Comparison of ENCODE assay signal across 30 cellular contexts in the genomic region with DNA sequence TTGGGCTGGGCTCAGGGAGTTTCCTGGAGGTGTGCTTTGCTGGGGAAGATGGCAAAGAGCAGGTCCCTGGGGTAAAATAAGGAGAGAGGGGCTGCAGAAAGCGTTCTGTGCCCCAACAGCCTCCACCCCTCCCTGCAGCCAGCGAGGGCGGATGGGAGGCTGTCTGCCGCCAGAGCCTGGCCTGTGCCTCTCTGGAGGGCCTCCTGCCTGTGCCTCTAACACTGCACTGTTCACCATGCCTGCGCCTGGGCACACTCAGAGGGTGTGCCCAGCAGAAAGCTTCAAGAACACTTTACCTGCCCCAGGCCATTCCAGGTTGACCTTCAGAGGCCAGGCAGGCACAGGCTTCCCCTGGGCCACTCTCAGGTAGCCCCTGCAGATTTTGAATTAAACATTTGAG.
"Had no signal": no experiment of that assay in that cellular context is flagged by ENCODE, and none has a peak within 500 bp of the region (broad histone marks: within the 10 kb centered on the region; RNA-seq: fewer than 3 reads in every experiment).

No MANE protein-coding gene starts in this region.

- ATAC-seq: activated CD4-positive, alpha-beta T cell treated with anti-CD3 and anti-CD28 coated beads for 36 hours; activated CD8-positive, alpha-beta T cell treated with anti-CD3 and anti-CD28 coated beads, Interleukin-2, amount 10 ng/mL, durations not matched to agents 7 days and 5 days; body of pancreas; Panc1; SK-N-SH treated with all-trans-retinoic acid at 6 μM for 48 hours had no signal

- H3K9ac ChIP-seq: KMS-11 had no signal

- H3K27ac Mint-ChIP-seq: activated CD4-positive, alpha-beta T cell treated with anti-CD3 and anti-CD28 coated beads for 36 hours; activated CD4-positive, alpha-beta T cell treated with anti-CD3 and anti-CD28 coated beads, Interleukin-2, amount 10 ng/mL, durations not matched to agents 7 days and 5 days; activated naive CD4-positive, alpha-beta T cell treated with anti-CD3 and anti-CD28 coated beads, Interleukin-2, amount 50 U/mL, for 24 hours; activated T-cell treated with anti-CD3 and anti-CD28 coated beads, Interleukin-2, amount 50 U/mL, for 24 hours; activated T-helper 2 cell treated with anti-CD3 and anti-CD28 coated beads, Interferon-gamma antibody, Interleukin-2, Interleukin-4, amounts not matched to agents 10 μg/mL and 5 μg/mL and 100 μg/mL, durations not matched to agents 14 hours and 24 hours and 36 hours had no signal

- H3K4me2 ChIP-seq: KMS-11 had no signal

- H3K27ac ChIP-seq: body of pancreas, breast epithelium, KMS-11, WERI-Rb-1 had no signal

- H3K36me3 Mint-ChIP-seq: activated naive CD4-positive, alpha-beta T cell treated with anti-CD3 and anti-CD28 coated beads, Interleukin-2, amount 50 U/mL, for 24 hours; activated naive CD8-positive, alpha-beta T cell treated with anti-CD3 and anti-CD28 coated beads, Interleukin-2, amount 10 ng/mL, durations not matched to agents 7 days and 5 days had no signal

- DNase-seq: activated CD4-positive, alpha-beta T cell treated with anti-CD3 and anti-CD28 coated beads for 36 hours; activated CD4-positive, alpha-beta T cell treated with anti-CD3 and anti-CD28 coated beads, Interleukin-2, amount 10 ng/mL, durations not matched to agents 7 days and 5 days; activated CD4-positive, alpha-beta T cell treated with anti-CD3 and anti-CD28 coated beads, Interleukin-2, amount 50 U/mL, for 48 hours; activated CD4-positive, CD25-positive, alpha-beta regulatory T cell; activated CD8-positive, alpha-beta T cell treated with anti-CD3 and anti-CD28 coated beads, Interleukin-2, amount 10 ng/mL, durations not matched to agents 7 days and 5 days; activated gamma-delta T cell; activated naive CD4-positive, alpha-beta T cell treated with Interleukin-2 at 50 U/mL for 16 hours; activated naive CD8-positive, alpha-beta T cell treated with anti-CD3 and anti-CD28 coated beads, Interleukin-2, amount 10 ng/mL, durations not matched to agents 7 days and 5 days; activated T-cell treated with anti-CD3 and anti-CD28 coated beads, Interleukin-2, amount 50 U/mL, for 24 hours; body of pancreas; MM.1S; MV-4-11; NCI-H1092; NCI-H1436 treated with DMSO at 0.1 percent for 48 hours; NCI-H1694 treated with DMSO at 0.1 percent for 48 hours; NCI-H2029; NCI-H345; NCI-H524 treated with DMSO at 0.1 percent for 48 hours; SIG-M5; T-helper 1 cell; T-helper 2 cell; T-helper 9 cell; WERI-Rb-1 had no signal

- H3K9me3 Mint-ChIP-seq: activated naive CD4-positive, alpha-beta T cell treated with anti-CD3 and anti-CD28 coated beads, Interleukin-2, amount 50 U/mL, for 24 hours; activated naive CD8-positive, alpha-beta T cell treated with anti-CD3 and anti-CD28 coated beads, Interleukin-2, amount 10 ng/mL, durations not matched to agents 7 days and 5 days; activated T-cell treated with anti-CD3 and anti-CD28 coated beads, Interleukin-2, amount 50 U/mL, for 24 hours; activated T-helper 2 cell treated with anti-CD3 and anti-CD28 coated beads, Interferon-gamma antibody, Interleukin-2, Interleukin-4, amounts not matched to agents 10 μg/mL and 5 μg/mL and 100 μg/mL, durations not matched to agents 14 hours and 24 hours and 36 hours had no signal

- H3K27me3 ChIP-seq: body of pancreas, breast epithelium had no signal

- H3K4me1 Mint-ChIP-seq: activated CD4-positive, alpha-beta T cell treated with anti-CD3 and anti-CD28 coated beads for 36 hours had no signal

- H3K27me3 Mint-ChIP-seq: activated CD4-positive, alpha-beta T cell treated with anti-CD3 and anti-CD28 coated beads for 36 hours; activated naive CD4-positive, alpha-beta T cell treated with anti-CD3 and anti-CD28 coated beads, Interleukin-2, amount 50 U/mL, for 24 hours; activated T-cell treated with anti-CD3 and anti-CD28 coated beads, Interleukin-2, amount 50 U/mL, for 24 hours had no signal

- H3K36me3 ChIP-seq: breast epithelium, WERI-Rb-1 had no signal

- H3K9me3 ChIP-seq: body of pancreas, breast epithelium had no signal

- H3K4me3 ChIP-seq: body of pancreas, breast epithelium had no signal

- H3K4me1 ChIP-seq: body of pancreas, breast epithelium had no signal

- FAIRE-seq: astrocyte had no signal

- H3K4me3 Mint-ChIP-seq: activated CD4-positive, alpha-beta T cell treated with anti-CD3 and anti-CD28 coated beads for 36 hours; activated CD4-positive, alpha-beta T cell treated with anti-CD3 and anti-CD28 coated beads, Interleukin-2, amount 10 ng/mL, durations not matched to agents 7 days and 5 days; activated CD8-positive, alpha-beta T cell treated with anti-CD3 and anti-CD28 coated beads, Interleukin-2, amount 10 ng/mL, durations not matched to agents 7 days and 5 days; activated naive CD4-positive, alpha-beta T cell treated with anti-CD3 and anti-CD28 coated beads, Interleukin-2, amount 50 U/mL, for 24 hours; activated naive CD8-positive, alpha-beta T cell treated with anti-CD3 and anti-CD28 coated beads, Interleukin-2, amount 10 ng/mL, durations not matched to agents 7 days and 5 days; activated T-cell treated with anti-CD3 and anti-CD28 coated beads, Interleukin-2, amount 50 U/mL, for 24 hours had no signal
